ENCODE assay signal across 9 cellular contexts in the genomic region with DNA sequence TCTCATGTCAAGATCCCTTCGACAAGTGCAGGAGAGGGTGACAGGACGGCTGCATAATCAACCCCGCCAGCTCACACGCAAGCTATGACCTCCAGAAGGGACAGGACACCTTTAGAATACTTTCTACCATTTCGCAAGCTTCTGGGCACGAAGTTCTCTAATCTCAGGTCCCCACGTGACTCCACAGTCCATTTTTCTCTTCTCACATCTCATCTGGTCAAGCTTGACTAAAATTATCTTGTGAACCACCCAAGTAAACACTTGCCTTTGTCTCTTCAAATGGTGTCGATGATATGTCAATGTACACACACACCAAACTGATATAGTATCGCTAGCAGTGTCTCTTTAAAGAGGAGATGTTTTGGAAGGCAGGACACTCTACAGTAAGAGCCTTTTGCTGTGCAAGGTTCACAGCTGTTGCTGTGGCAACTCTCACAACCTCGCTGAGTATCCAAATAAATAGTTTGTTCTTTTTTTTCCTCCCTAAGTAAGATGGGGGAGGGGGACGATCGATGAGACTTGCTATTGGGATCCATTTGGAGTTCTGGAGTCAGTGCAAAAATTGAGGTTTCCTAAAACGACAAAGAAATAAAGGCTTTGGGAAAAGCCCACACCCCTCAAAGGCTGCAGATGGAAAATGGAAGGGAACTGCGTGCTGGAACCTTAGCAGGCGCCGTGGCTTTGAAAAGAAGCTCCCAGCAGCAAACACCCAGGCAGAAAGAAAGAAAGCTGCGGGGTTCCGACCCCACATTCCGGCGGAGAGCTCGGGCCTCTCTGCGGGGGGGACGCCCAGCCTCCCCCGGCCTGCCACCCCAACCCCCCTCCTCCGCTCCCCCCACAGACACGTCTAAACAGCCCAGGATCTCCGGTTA.
A peak's percentile ranks its signal among the peaks of the same experiment; 100 is the strongest.
DNase-seq lines count a peak whose midpoint lies in the region; ATAC-seq, FAIRE-seq and TF ChIP-seq lines count a peak whose summit lies in the region.
"Had no signal": no experiment of that assay in that cellular context is flagged by ENCODE, and none has a peak within 500 bp of the region (broad histone marks: within the 10 kb centered on the region; RNA-seq: fewer than 3 reads in every experiment).

No MANE protein-coding gene starts in this region.

- H3K27ac ChIP-seq in MM.1S (ENCODE audit: low read length), result no peak overlapping the region
- H3K27ac ChIP-seq in breast epithelium, result peak overlapping the region; percentile 54 to 62
- no peak overlapping the region for H3K27ac ChIP-seq in kidney (ENCODE audit: low read depth in 2 of 2, low read length in 2 of 2)
- H3K27ac ChIP-seq in substantia nigra (ENCODE audit: low read depth, low read length, poor library complexity, severe bottlenecking), result peak overlapping the region; percentile 86

- TF ChIP-seq CTCF in MM.1S (IDR thresholded peaks at IDR 0.05; ENCODE audit: low read length) (no peak), breast epithelium (IDR thresholded peaks at IDR 0.05) (no peak), kidney (IDR thresholded peaks at IDR 0.05; ENCODE audit: borderline replicate concordance, extremely low read depth, insufficient read depth) (no peak)

- no peaks in the 10 kb centered on the region for H3K79me2 ChIP-seq in MM.1S (ENCODE audit: low read length)

- H3K9ac ChIP-seq in MM.1S (ENCODE audit: low read length), result no peak overlapping the region
- H3K9ac ChIP-seq in kidney (ENCODE audit: low read length in 2 of 2), result no peak overlapping the region

- H2AFZ ChIP-seq in MM.1S (ENCODE audit: low read length), result 0 out of 2 replicates have a peak overlapping the region, but pooled peaks have one; percentile 1

- H3K36me3 ChIP-seq in MM.1S (replicated peaks; ENCODE audit: insufficient read depth, low read length), result no peaks in the 10 kb centered on the region
- no peaks in the 10 kb centered on the region for H3K36me3 ChIP-seq in breast epithelium
- no peaks in the 10 kb centered on the region for H3K36me3 ChIP-seq in kidney (ENCODE audit: control insufficient read depth in 1 of 2, insufficient read depth in 2 of 2, low read length in 2 of 2)

- no peaks in the 10 kb centered on the region for H4K20me1 ChIP-seq in MM.1S (ENCODE audit: insufficient read depth, low read length)

- FAIRE-seq in kidney (lab: Jason Lieb, UNC), result no peak
- FAIRE-seq: frontal cortex had no signal

- DNase-seq in MM.1S, result no peak
- no peak for DNase-seq in breast epithelium (ENCODE audit: low spot score in 2 of 2)
- no peak for DNase-seq in kidney
- DNase-seq in substantia nigra (lab: John Stamatoyannopoulos, UW), result peak in 35 of 49 donors; percentile 14 to 68 (median 41)
- no peak for DNase-seq in activated CD4-positive, alpha-beta T cell treated with anti-CD3 and anti-CD28 coated beads for 4 hours
- no peak for DNase-seq in KBM-7
- DNase-seq in NCI-H524 treated with DMSO at 0.1 percent for 48 hours (lab: John Stamatoyannopoulos, UW), result no peak

- H3F3A ChIP-seq in MM.1S (ENCODE audit: insufficient read depth, low read length), result no peaks in the 10 kb centered on the region

- no peaks in the 10 kb centered on the region for H3K9me2 ChIP-seq in MM.1S (replicated peaks; ENCODE audit: insufficient read depth, low read length)

- in situ Hi-C loops in KBM-7 (cut with MboI; ENCODE audit: low pct_unique_long_range_greater_than_20kb, low sequenced_read_pairs), result no loop called here

- intact Hi-C loops in breast epithelium (cut with DNase I; ENCODE audit: low total_unique reads), result no loop called here
- intact Hi-C loops in kidney (cut with DNase I), result no loop called here

- no peak for TF ChIP-seq POLR2A in breast epithelium (IDR thresholded peaks at IDR 0.05)

- no peaks in the 10 kb centered on the region for H3K27me3 ChIP-seq in MM.1S (replicated peaks; ENCODE audit: insufficient read depth, low read length)
- peaks cover 0 to 9% of the 10 kb centered on the region in 2 donors for H3K27me3 ChIP-seq in breast epithelium

- no peak for ATAC-seq in GM18498 (IDR thresholded peaks at IDR 0.05; ENCODE audit: unreplicated experiment)

- peak overlapping the region; percentile 14 for H3K4me3 ChIP-seq in MM.1S (ENCODE audit: low read length)
- peak overlapping the region; percentile 50 to 63 (median 50) for H3K4me3 ChIP-seq in breast epithelium
- H3K4me3 ChIP-seq in kidney (ENCODE audit: low read length in 2 of 2), result peak overlapping the region; percentile 57 to 75

- H3K4me1 ChIP-seq in MM.1S (ENCODE audit: low read length) (no peaks in the 10 kb centered on the region), breast epithelium (no peaks in the 10 kb centered on the region), kidney (ENCODE audit: control insufficient read depth in 1 of 2, insufficient read depth in 1 of 2, low read depth in 1 of 2, low read length in 2 of 2) (peaks cover 0 to 4% of the 10 kb centered on the region in 2 donors)

- H3K9me3 ChIP-seq in MM.1S (replicated peaks; ENCODE audit: insufficient read depth, low read length) (no peaks in the 10 kb centered on the region), breast epithelium (no peaks in the 10 kb centered on the region), kidney (ENCODE audit: control insufficient read depth in 1 of 2, low read length in 2 of 2) (no peaks in the 10 kb centered on the region)

- 0 out of 2 replicates have a peak overlapping the region, but pooled peaks have one; percentile 24 for H3K4me2 ChIP-seq in MM.1S (ENCODE audit: low read depth, low read length)

Comparison
In these comparisons a context has a peak if more than half of its experiments do, and no peak if none do; other contexts are left out.
1. DNase-seq: peak in substantia nigra (35 of 49); none in MM.1S (single experiment), breast epithelium (0 of 2), kidney (single experiment), activated CD4-positive, alpha-beta T cell treated with anti-CD3 and anti-CD28 coated beads for 4 hours (0 of 2), KBM-7 (single experiment) and NCI-H524 treated with DMSO at 0.1 percent for 48 hours (single experiment).
2. H3K27ac ChIP-seq: peak in breast epithelium (2 of 2) and substantia nigra (single experiment); none in MM.1S (single experiment) and kidney (0 of 2).
3. H3K4me3 ChIP-seq: peak in every context shown above with its lines; median percentile 66 in kidney; 50 in breast epithelium; 14 in MM.1S.